Comparison of ENCODE assay signal across 17 cellular contexts in genomic region chr22:28998681-28999080, GRCh38.
DNase-seq lines count a peak whose midpoint lies in the region; ATAC-seq and TF ChIP-seq lines count a peak whose summit lies in the region.
"Had no signal": no experiment of that assay in that cellular context is flagged by ENCODE, and none has a peak within 500 bp of the region (broad histone marks: within the 10 kb centered on the region; RNA-seq: fewer than 3 reads in every experiment).

No MANE protein-coding gene starts in this region.

- H2AFZ ChIP-seq in GM23338 = no peak overlapping the region
- H2AFZ ChIP-seq in trophoblast cell (ENCODE audit: insufficient read depth, low read length, poor library complexity) = no peak overlapping the region

- peaks cover 43% of the 10 kb centered on the region for H3K4me1 Mint-ChIP-seq in GM23338

- H3K27ac ChIP-seq in GM23338 (ENCODE audit: low read depth) (peak overlapping the region; percentile 89), HUES64 (ENCODE audit: low read depth, low read length) (peak overlapping the region; percentile 35; the same call in 1 of the 2 replicates), right cardiac atrium (ENCODE audit: low read length) (no peak overlapping the region), trophoblast cell (ENCODE audit: low read depth, low read length) (no peak overlapping the region)
- H3K27ac ChIP-seq: BLaER1 treated with 17β-estradiol and CSF1 and Interleukin-3, amounts not matched to agents 10 nM and 100 nM; KMS-11 had no signal

- no peak overlapping the region for H3K4me3 Mint-ChIP-seq in GM23338

- no peak overlapping the region for H3K23ac ChIP-seq in trophoblast cell (ENCODE audit: low read length)

- H3K27me3 ChIP-seq in GM23338 (ENCODE audit: insufficient read depth) = no peaks in the 10 kb centered on the region
- no peaks in the 10 kb centered on the region for H3K27me3 ChIP-seq in HUES64 (ENCODE audit: insufficient read depth, low read length)
- no peaks in the 10 kb centered on the region for H3K27me3 ChIP-seq in right cardiac atrium (ENCODE audit: control insufficient read depth, insufficient read depth)
- H3K27me3 ChIP-seq in trophoblast cell (ENCODE audit: insufficient read depth, low read length) = no peaks in the 10 kb centered on the region

- peaks cover 9% of the 10 kb centered on the region for H3K27me3 Mint-ChIP-seq in GM23338 (ENCODE audit: insufficient read depth, low read depth, poor library complexity)

- H3K4me1 ChIP-seq in GM23338 (ENCODE audit: insufficient read depth) (peaks cover 46% of the 10 kb centered on the region), HUES64 (ENCODE audit: insufficient read depth, low read length) (peaks cover 36% of the 10 kb centered on the region), right cardiac atrium (ENCODE audit: control insufficient read depth, insufficient read depth, low read length) (no peaks in the 10 kb centered on the region), trophoblast cell (ENCODE audit: control insufficient read depth in 1 of 2, insufficient read depth in 2 of 2, low read length in 2 of 2) (peaks cover 11 to 19% of the 10 kb centered on the region in 2 experiments)
- H3K4me1 ChIP-seq: BLaER1 treated with 17β-estradiol and CSF1 and Interleukin-3, amounts not matched to agents 10 nM and 100 nM had no signal

- H3K36me3 ChIP-seq in GM23338 (ENCODE audit: insufficient read depth) = peaks cover 2% of the 10 kb centered on the region; the same call in 1 of the 2 replicates
- H3K36me3 ChIP-seq in HUES64 (ENCODE audit: insufficient read depth, low read length) = no peaks in the 10 kb centered on the region; the same call in 1 of the 2 replicates
- H3K36me3 ChIP-seq in trophoblast cell (ENCODE audit: control insufficient read depth in 1 of 2, insufficient read depth in 2 of 2, low read length in 2 of 2) = peaks cover 0 to 5% of the 10 kb centered on the region in 2 experiments

- DNase-seq in GM23338 (ENCODE audit: low spot score) (no peak), right cardiac atrium (peak; percentile 47 to 84 (median 75)), trophoblast cell (no peak), NCI-H1048 (lab: John Stamatoyannopoulos, UW) (no peak), GM10266 (ENCODE audit: extremely low spot score) (no peak)
- DNase-seq in stimulated activated CD4-positive, alpha-beta T cell treated with anti-CD3 and anti-CD28 coated beads, Interleukin-2, amount 100 ng/mL, for 24 hours = no peak
- DNase-seq: DMS79 treated with DMSO at 0.1 percent for 48 hours, H7, NCI-H1417 treated with DMSO at 0.1 percent for 48 hours, NCI-H187 treated with DMSO at 0.1 percent for 48 hours, NCI-H2227 treated with DMSO at 0.1 percent for 48 hours, NCI-H510A treated with DMSO at 0.1 percent for 48 hours, NCI-H82, OCI-M1 had no signal

- H3F3A ChIP-seq in GM23338 (replicated peaks; ENCODE audit: low read depth) = peaks cover 7% of the 10 kb centered on the region; the same call in 1 of the 2 replicates

- H4K8ac ChIP-seq in trophoblast cell (ENCODE audit: low read depth, low read length) = no peak overlapping the region

- no peak for ATAC-seq in GM23338
- ATAC-seq in right cardiac atrium = peak; percentile 40 to 66

- no peak overlapping the region for H4K91ac ChIP-seq in trophoblast cell (ENCODE audit: low read depth, low read length)

- WGBS in HUES64 = 93% methylated on average over 3 of the region's 3 CpGs
- WGBS in right cardiac atrium = 81% methylated on average over 3 of the region's 3 CpGs
- WGBS in trophoblast cell (ENCODE audit: extremely low coverage, insufficient coverage, insufficient read length) = no CpG with 5 or more reads among the region's 3 CpGs

- no peaks in the 10 kb centered on the region for H4K20me1 ChIP-seq in GM23338 (replicated peaks; ENCODE audit: insufficient read depth)

- H2AK5ac ChIP-seq in trophoblast cell (ENCODE audit: low read length) = no peak overlapping the region

- H3K14ac ChIP-seq in trophoblast cell (ENCODE audit: low read length) = peak overlapping the region; percentile 11

- no peak overlapping the region for H3K4ac ChIP-seq in trophoblast cell (ENCODE audit: low read depth, low read length)

- H3K79me2 ChIP-seq in GM23338 (replicated peaks; ENCODE audit: insufficient read depth) = peaks cover 50% of the 10 kb centered on the region
- H3K79me2 ChIP-seq in trophoblast cell (ENCODE audit: control insufficient read depth, insufficient read depth, low read length, poor library complexity) = peaks cover 4% of the 10 kb centered on the region

- H4K12ac ChIP-seq in trophoblast cell (ENCODE audit: low read depth, low read length) = no peak overlapping the region

- peak overlapping the region; percentile 23 for H2BK12ac ChIP-seq in trophoblast cell (ENCODE audit: low read length)

- intact Hi-C loops in right cardiac atrium (cut with DNase I) = no loop called here

- H3K9ac ChIP-seq in HUES64 (ENCODE audit: low read depth, low read length) (no peak overlapping the region), trophoblast cell (ENCODE audit: low read length) (no peak overlapping the region)
- H3K9ac ChIP-seq: BLaER1 treated with 17β-estradiol and CSF1 and Interleukin-3, amounts not matched to agents 10 nM and 100 nM; KMS-11 had no signal

- TF ChIP-seq CTCF in GM23338 (conservative IDR thresholded peaks at IDR 0.05; ENCODE audit: low read depth in 2 of 2) = no peak
- TF ChIP-seq CTCF in GM10266 (IDR thresholded peaks at IDR 0.05; ENCODE audit: control insufficient read depth, insufficient read depth, low read depth, missing control alignments) = no peak

- no peaks in the 10 kb centered on the region for H3K9me3 ChIP-seq in HUES64 (ENCODE audit: insufficient read depth, low read depth, low read length)
- H3K9me3 ChIP-seq in right cardiac atrium (ENCODE audit: control insufficient read depth, low read length) = no peaks in the 10 kb centered on the region
- no peaks in the 10 kb centered on the region for H3K9me3 ChIP-seq in trophoblast cell (ENCODE audit: insufficient read depth, low read depth, low read length)
- H3K9me3 ChIP-seq: BLaER1 treated with 17β-estradiol and CSF1 and Interleukin-3, amounts not matched to agents 10 nM and 100 nM had no signal

- H3K79me1 ChIP-seq in trophoblast cell (ENCODE audit: low read length) = peaks cover 7% of the 10 kb centered on the region

- 0 out of 2 replicates have a peak overlapping the region, but pooled peaks have one; percentile 51 for H3K27ac Mint-ChIP-seq in GM23338

- H2BK120ac ChIP-seq in trophoblast cell (ENCODE audit: insufficient read depth, low read length, poor library complexity) = no peak overlapping the region

- H3K4me3 ChIP-seq in GM23338 (no peak overlapping the region), HUES64 (ENCODE audit: low read length) (no peak overlapping the region), right cardiac atrium (ENCODE audit: low read length) (no peak overlapping the region), trophoblast cell (ENCODE audit: low read depth, low read length) (no peak overlapping the region)
- H3K4me3 ChIP-seq: BLaER1 treated with 17β-estradiol and CSF1 and Interleukin-3, amounts not matched to agents 10 nM and 100 nM had no signal

- H3K18ac ChIP-seq in trophoblast cell (ENCODE audit: low read length) = no peak overlapping the region

- H3K9me2 ChIP-seq in GM23338 (ENCODE audit: insufficient read depth) = no peaks in the 10 kb centered on the region

- peaks cover 34% of the 10 kb centered on the region for H3K36me3 Mint-ChIP-seq in GM23338 (ENCODE audit: low read depth)

- H3K9me3 Mint-ChIP-seq in GM23338 = no peaks in the 10 kb centered on the region

- no peak overlapping the region for H3K4me2 ChIP-seq in GM23338
- H3K4me2 ChIP-seq in trophoblast cell (ENCODE audit: low read length) = no peak overlapping the region
- H3K4me2 ChIP-seq: BLaER1 treated with 17β-estradiol and CSF1 and Interleukin-3, amounts not matched to agents 10 nM and 100 nM; KMS-11 had no signal

- no peak overlapping the region for H2BK5ac ChIP-seq in trophoblast cell (ENCODE audit: low read depth, low read length, poor library complexity)

TF ChIP-seq in GM23338, 12 proteins besides CTCF, POLR2A, EP300 and RAD21:
- TF ChIP-seq EZH2 (IDR thresholded peaks at IDR 0.05; ENCODE audit: low read depth, unreplicated experiment) (no peak), CREB1 (CRISPR knock-in tag; IDR thresholded peaks at IDR 0.05; ENCODE audit: low read depth) (no peak), POLR2AphosphoS5 (IDR thresholded peaks at IDR 0.05; ENCODE audit: low read depth) (no peak), STAT1 (IDR thresholded peaks at IDR 0.05; ENCODE audit: unreplicated experiment) (no peak), ZNF114 (CRISPR knock-in tag; IDR thresholded peaks at IDR 0.05) (no peak)

Comparison
In these comparisons a context has a peak if more than half of its experiments do, and no peak if none do; other contexts are left out.
1. DNase-seq: peak in right cardiac atrium (3 of 3); none in GM23338 (single experiment), trophoblast cell (0 of 2), NCI-H1048 (single experiment), stimulated activated CD4-positive, alpha-beta T cell treated with anti-CD3 and anti-CD28 coated beads, Interleukin-2, amount 100 ng/mL, for 24 hours (0 of 2) and GM10266 (single experiment).
2. H3K27ac ChIP-seq: peak in GM23338 (single experiment) and HUES64 (single experiment); none in right cardiac atrium (single experiment) and trophoblast cell (single experiment).